Comparison of ENCODE assay signal across 19 cellular contexts in genomic region chr18:79123948-79124347, GRCh38. TPM values are rescaled to one million over a fixed set of nuclear protein-coding genes. Genes with fewer than 3 reads are reported as not detected.
A peak's percentile ranks its signal among the peaks of the same experiment; 100 is the strongest.
DNase-seq lines count a peak whose midpoint lies in the region; ATAC-seq and TF ChIP-seq lines count a peak whose summit lies in the region.
"Had no signal": no experiment of that assay in that cellular context is flagged by ENCODE, and none has a peak within 500 bp of the region (broad histone marks: within the 10 kb centered on the region; RNA-seq: fewer than 3 reads in every experiment).

No MANE protein-coding gene starts in this region.

- no CpG with 5 or more reads among the region's 2 CpGs for WGBS in mesendoderm (ENCODE audit: extremely low coverage, insufficient coverage, low lambda C conversion rate)

- no peaks in the 10 kb centered on the region for H3K27me3 Mint-ChIP-seq in HFFc6 (ENCODE audit: insufficient read depth)
- H3K27me3 Mint-ChIP-seq: natural killer cell treated with Interleukin-12 subunit alpha and Interleukin-12 subunit beta and Interleukin-15 and Interleukin-18, amount 100 ng/mL, for 72 hours; progenitor cell of endocrine pancreas had no signal

- H3K79me2 ChIP-seq in mesendoderm (ENCODE audit: control insufficient read depth, insufficient read depth, low read length): no peaks in the 10 kb centered on the region

- H3K9ac ChIP-seq in mesendoderm (ENCODE audit: low read length): no peak overlapping the region
- H3K9ac ChIP-seq: BLaER1 had no signal

- DNase-seq in Daoy (ENCODE audit: low read depth) (peak; percentile 4), HFFc6 (peak; percentile 10), mesendoderm (peak; percentile 13), NCI-H82 treated with DMSO at 0.1 percent for 48 hours (lab: John Stamatoyannopoulos, UW; ENCODE audit: unreplicated experiment) (no peak)
- DNase-seq: activated CD4-positive, alpha-beta T cell treated with anti-CD3 and anti-CD28 coated beads, Interleukin-2, amount 50 U/mL, for 1 hour; brain microvascular endothelial cell; DMS 273 treated with DMSO at 0.1 percent for 48 hours; H9; NCI-H2081; NCI-H510A; spleen; thyroid gland had no signal

- H2BK15ac ChIP-seq in mesendoderm (replicated peaks; ENCODE audit: low read depth): no peak overlapping the region

- H3K4me3 Mint-ChIP-seq in HFFc6: no peak overlapping the region
- H3K4me3 Mint-ChIP-seq: H9; natural killer cell treated with Interleukin-12 subunit alpha and Interleukin-12 subunit beta and Interleukin-15 and Interleukin-18, amount 100 ng/mL, for 72 hours had no signal

- no peaks in the 10 kb centered on the region for H3K27me3 ChIP-seq in mesendoderm (ENCODE audit: insufficient read depth, low read length, poor library complexity)
- H3K27me3 ChIP-seq: BLaER1, brain microvascular endothelial cell, spleen, thyroid gland had no signal

- H3K4me3 ChIP-seq in mesendoderm (ENCODE audit: low read length): no peak overlapping the region
- H3K4me3 ChIP-seq: BLaER1, spleen, thyroid gland had no signal

- H3K4me2 ChIP-seq in mesendoderm (ENCODE audit: low read length): no peak overlapping the region
- H3K4me2 ChIP-seq: BLaER1 had no signal

- H2AK5ac ChIP-seq in mesendoderm (ENCODE audit: low read length): no peak overlapping the region

- no peak for TF ChIP-seq CTCF in HFFc6 (IDR thresholded peaks at IDR 0.05)

- H3K79me1 ChIP-seq in mesendoderm (ENCODE audit: low read length): no peaks in the 10 kb centered on the region

- no peaks in the 10 kb centered on the region for H3K4me1 ChIP-seq in mesendoderm (ENCODE audit: control insufficient read depth, low read depth, low read length)
- H3K4me1 ChIP-seq: spleen, thyroid gland had no signal

- no peak overlapping the region for H3K23ac ChIP-seq in mesendoderm (ENCODE audit: low read length)

- no peak overlapping the region for H2BK120ac ChIP-seq in mesendoderm (ENCODE audit: low read depth, low read length)

- no peak overlapping the region for H4K8ac ChIP-seq in mesendoderm (ENCODE audit: low read depth, low read length)

- no peak overlapping the region for H3K27ac Mint-ChIP-seq in HFFc6
- H3K27ac Mint-ChIP-seq: natural killer cell treated with Interleukin-12 subunit alpha and Interleukin-12 subunit beta and Interleukin-15 and Interleukin-18, amount 100 ng/mL, for 72 hours; progenitor cell of endocrine pancreas had no signal

- H3K18ac ChIP-seq in mesendoderm (ENCODE audit: low read length): no peak overlapping the region

- peak; percentile 44; the same call in 1 of the 3 replicates for ATAC-seq in SK-N-SH treated with all-trans-retinoic acid at 6 μM for 48 hours
- ATAC-seq in GM21717 (IDR thresholded peaks at IDR 0.05; ENCODE audit: unreplicated experiment): no peak
- ATAC-seq in GM18861 (IDR thresholded peaks at IDR 0.05; ENCODE audit: unreplicated experiment): no peak
- ATAC-seq: natural killer cell treated with Interleukin-12 subunit alpha and Interleukin-12 subunit beta and Interleukin-15 and Interleukin-18, amount 100 ng/mL, for 72 hours had no signal

- H4K5ac ChIP-seq in mesendoderm (ENCODE audit: low read length): no peak overlapping the region

- no peak overlapping the region for H3K56ac ChIP-seq in mesendoderm (ENCODE audit: low read length)

- H3K9me3 Mint-ChIP-seq in HFFc6: no peaks in the 10 kb centered on the region
- H3K9me3 Mint-ChIP-seq: activated naive CD4-positive, alpha-beta T cell treated with anti-CD3 and anti-CD28 coated beads, Interleukin-2, amount 50 U/mL, for 72 hours; H9; natural killer cell treated with Interleukin-12 subunit alpha and Interleukin-12 subunit beta and Interleukin-15 and Interleukin-18, amount 100 ng/mL, for 72 hours had no signal

- H3K27ac ChIP-seq in mesendoderm (ENCODE audit: low read depth, low read length): no peak overlapping the region
- H3K27ac ChIP-seq: BLaER1, brain microvascular endothelial cell, spleen, thyroid gland had no signal

- peaks cover 7% of the 10 kb centered on the region; the same call in 1 of the 2 replicates for H3K4me1 Mint-ChIP-seq in HFFc6 (ENCODE audit: low read depth)
- H3K4me1 Mint-ChIP-seq: H9 had no signal

- no peak overlapping the region for H3K4ac ChIP-seq in mesendoderm (ENCODE audit: low read depth, low read length)

- peaks cover 12% of the 10 kb centered on the region; the same call in 1 of the 2 replicates for H3K36me3 Mint-ChIP-seq in HFFc6 (ENCODE audit: low read depth)
- H3K36me3 Mint-ChIP-seq: natural killer cell treated with Interleukin-12 subunit alpha and Interleukin-12 subunit beta and Interleukin-15 and Interleukin-18, amount 100 ng/mL, for 72 hours had no signal

- H3K36me3 ChIP-seq in mesendoderm (ENCODE audit: control insufficient read depth, insufficient read depth, low read length): peaks cover 2% of the 10 kb centered on the region
- H3K36me3 ChIP-seq: brain microvascular endothelial cell had no signal

- no peak overlapping the region for H2BK5ac ChIP-seq in mesendoderm (ENCODE audit: low read length)

TF ChIP-seq in SK-N-SH treated with all-trans-retinoic acid at 6 μM for 48 hours, 23 proteins besides CTCF, POLR2A, EP300 and RAD21:
- TF ChIP-seq GLIS3 (CRISPR knock-in tag; IDR thresholded peaks at IDR 0.05) (no peak), ZC3H10 (CRISPR knock-in tag; IDR thresholded peaks at IDR 0.05) (no peak), CSDC2 (CRISPR knock-in tag; IDR thresholded peaks at IDR 0.05) (no peak), PATZ1 (CRISPR knock-in tag; IDR thresholded peaks at IDR 0.05; ENCODE audit: borderline replicate concordance) (no peak), ISL1 (CRISPR knock-in tag; IDR thresholded peaks at IDR 0.05) (no peak), PPARA (CRISPR knock-in tag; IDR thresholded peaks at IDR 0.05; ENCODE audit: borderline replicate concordance) (no peak), RARB (CRISPR knock-in tag; IDR thresholded peaks at IDR 0.05) (no peak), TSHZ2 (CRISPR knock-in tag; IDR thresholded peaks at IDR 0.05) (no peak), ESRRG (CRISPR knock-in tag; IDR thresholded peaks at IDR 0.05) (no peak), ZNF8 (CRISPR knock-in tag; IDR thresholded peaks at IDR 0.05) (no peak), OSR1 (CRISPR knock-in tag; IDR thresholded peaks at IDR 0.05) (no peak)

RNA-seq across cellular contexts. Expression of gene ATP9B, which starts 54.8 kb away (rescaled TPM):
- total RNA-seq in Daoy (2014; rRNA removed; shearing (Covaris generic)): 7.3 and 8.2 TPM in 2 replicates
- 10 to 100 TPM in 5 of 6 experiments, 1 to 10 TPM in 1; 9.0 to 11.2 (median 10.5) TPM for total RNA-seq in HFFc6 (2021; fragmentation: NEBNext Ultra II Directional; extraction: Animal tissue kit (Norgen Biotek cat#: 25700))
- 9.5 TPM for polyA plus RNA-seq in mesendoderm (2013, experiment 1 of 2)
- 9.5 TPM for polyA plus RNA-seq in mesendoderm (2013, experiment 2 of 2)
